ENCODE assay signal across 8 cellular contexts in the genomic region with DNA sequence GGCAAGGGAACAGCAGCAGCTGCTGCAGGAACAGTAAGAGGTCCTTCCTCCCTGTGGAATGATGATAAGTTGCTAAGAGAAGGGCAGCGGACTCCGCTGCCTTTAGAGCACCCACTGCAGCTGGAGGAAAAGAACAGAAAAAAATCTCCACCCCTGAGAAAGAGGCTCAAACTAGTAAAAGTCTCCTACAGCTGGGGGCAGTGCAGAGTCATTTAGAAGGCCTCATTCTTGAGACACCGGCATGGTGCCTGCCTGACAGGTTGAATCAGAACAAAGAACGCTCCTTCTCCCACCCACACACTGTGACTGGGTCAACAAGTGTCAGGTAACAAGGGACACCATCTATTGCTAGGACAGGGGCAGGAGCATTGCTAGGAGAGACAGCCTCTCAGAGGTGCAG.
A peak's percentile ranks its signal among the peaks of the same experiment; 100 is the strongest.
DNase-seq lines count a peak whose midpoint lies in the region; TF ChIP-seq lines count a peak whose summit lies in the region.

No MANE protein-coding gene starts in this region.

- H3K36me3 Mint-ChIP-seq in HFFc6 (ENCODE audit: low read depth) = no peaks in the 10 kb centered on the region
- H3K36me3 Mint-ChIP-seq in activated T-helper 2 cell treated with anti-CD3 and anti-CD28 coated beads, Interferon-gamma antibody, Interleukin-2, Interleukin-4, amounts not matched to agents 10 μg/mL and 5 μg/mL and 100 μg/mL, durations not matched to agents 14 hours and 24 hours and 36 hours (ENCODE audit: low read depth) = no peaks in the 10 kb centered on the region

- H2AK5ac ChIP-seq in mesendoderm (ENCODE audit: low read length) = no peak overlapping the region

- no peaks in the 10 kb centered on the region for H3K27me3 Mint-ChIP-seq in HFFc6 (ENCODE audit: insufficient read depth)
- H3K27me3 Mint-ChIP-seq in activated T-helper 2 cell treated with anti-CD3 and anti-CD28 coated beads, Interferon-gamma antibody, Interleukin-2, Interleukin-4, amounts not matched to agents 10 μg/mL and 5 μg/mL and 100 μg/mL, durations not matched to agents 14 hours and 24 hours and 36 hours (ENCODE audit: low read depth) = peaks cover 3% of the 10 kb centered on the region

- H4K8ac ChIP-seq in mesendoderm (ENCODE audit: low read depth, low read length) = no peak overlapping the region

- no peak overlapping the region for H2BK5ac ChIP-seq in mesendoderm (ENCODE audit: low read length)

- no peak overlapping the region for H3K4ac ChIP-seq in mesendoderm (ENCODE audit: low read depth, low read length)

- H3K4me3 Mint-ChIP-seq in HFFc6 = no peak overlapping the region
- no peak overlapping the region for H3K4me3 Mint-ChIP-seq in activated T-helper 2 cell treated with anti-CD3 and anti-CD28 coated beads, Interferon-gamma antibody, Interleukin-2, Interleukin-4, amounts not matched to agents 10 μg/mL and 5 μg/mL and 100 μg/mL, durations not matched to agents 14 hours and 24 hours and 36 hours (ENCODE audit: low read depth)

- DNase-seq in DMS79 (lab: John Stamatoyannopoulos, UW) (peak; percentile 4), HFFc6 (no peak), mesendoderm (peak; percentile 89), pons (ENCODE audit: low spot score) (no peak), NCI-H2171 (lab: John Stamatoyannopoulos, UW) (no peak), NCI-H2196 treated with DMSO at 0.1 percent for 48 hours (lab: John Stamatoyannopoulos, UW; ENCODE audit: unreplicated experiment) (no peak)
- no peak for DNase-seq in activated T-helper 2 cell treated with anti-CD3 and anti-CD28 coated beads, Interferon-gamma antibody, Interleukin-2, Interleukin-4, amounts not matched to agents 10 μg/mL and 5 μg/mL and 100 μg/mL, durations not matched to agents 14 hours and 24 hours and 36 hours (ENCODE audit: low spot score)

- H3K27ac Mint-ChIP-seq in HFFc6 = no peak overlapping the region
- H3K27ac Mint-ChIP-seq in activated T-helper 2 cell treated with anti-CD3 and anti-CD28 coated beads, Interferon-gamma antibody, Interleukin-2, Interleukin-4, amounts not matched to agents 10 μg/mL and 5 μg/mL and 100 μg/mL, durations not matched to agents 14 hours and 24 hours and 36 hours = no peak overlapping the region

- H3K56ac ChIP-seq in mesendoderm (ENCODE audit: low read length) = no peak overlapping the region

- H3K18ac ChIP-seq in mesendoderm (ENCODE audit: low read length) = no peak overlapping the region

- H3K27me3 ChIP-seq in mesendoderm (ENCODE audit: insufficient read depth, low read length, poor library complexity) = no peaks in the 10 kb centered on the region

- H3K4me2 ChIP-seq in mesendoderm (ENCODE audit: low read length) = no peak overlapping the region

- H4K5ac ChIP-seq in mesendoderm (ENCODE audit: low read length) = no peak overlapping the region

- H3K9me3 Mint-ChIP-seq in HFFc6 = no peaks in the 10 kb centered on the region
- no peaks in the 10 kb centered on the region for H3K9me3 Mint-ChIP-seq in activated T-helper 2 cell treated with anti-CD3 and anti-CD28 coated beads, Interferon-gamma antibody, Interleukin-2, Interleukin-4, amounts not matched to agents 10 μg/mL and 5 μg/mL and 100 μg/mL, durations not matched to agents 14 hours and 24 hours and 36 hours

- no peak overlapping the region for H3K9ac ChIP-seq in mesendoderm (ENCODE audit: low read length)

- no peak overlapping the region for H3K27ac ChIP-seq in VCaP
- H3K27ac ChIP-seq in mesendoderm (ENCODE audit: low read depth, low read length) = no peak overlapping the region

- H3K79me1 ChIP-seq in mesendoderm (ENCODE audit: low read length) = no peaks in the 10 kb centered on the region

- no peaks in the 10 kb centered on the region for H3K36me3 ChIP-seq in mesendoderm (ENCODE audit: control insufficient read depth, insufficient read depth, low read length)

- H3K4me3 ChIP-seq in mesendoderm (ENCODE audit: low read length) = no peak overlapping the region

- no peaks in the 10 kb centered on the region for H3K4me1 ChIP-seq in mesendoderm (ENCODE audit: control insufficient read depth, low read depth, low read length)

- intact Hi-C loops in activated T-helper 2 cell treated with anti-CD3 and anti-CD28 coated beads, Interferon-gamma antibody, Interleukin-2, Interleukin-4, amounts not matched to agents 10 μg/mL and 5 μg/mL and 100 μg/mL, durations not matched to agents 14 hours and 24 hours and 36 hours (cut with micrococcal nuclease) = no loop called here

- no peak overlapping the region for H2BK120ac ChIP-seq in mesendoderm (ENCODE audit: low read depth, low read length)

- peaks cover 23% of the 10 kb centered on the region for H3K4me1 Mint-ChIP-seq in HFFc6 (ENCODE audit: low read depth)
- H3K4me1 Mint-ChIP-seq in activated T-helper 2 cell treated with anti-CD3 and anti-CD28 coated beads, Interferon-gamma antibody, Interleukin-2, Interleukin-4, amounts not matched to agents 10 μg/mL and 5 μg/mL and 100 μg/mL, durations not matched to agents 14 hours and 24 hours and 36 hours (ENCODE audit: low read depth) = no peaks in the 10 kb centered on the region

- no peak overlapping the region for H3K23ac ChIP-seq in mesendoderm (ENCODE audit: low read length)

- H3K79me2 ChIP-seq in mesendoderm (ENCODE audit: control insufficient read depth, insufficient read depth, low read length) = no peaks in the 10 kb centered on the region

- no peak overlapping the region for H2BK15ac ChIP-seq in mesendoderm (replicated peaks; ENCODE audit: low read depth)

- TF ChIP-seq CTCF in HFFc6 (IDR thresholded peaks at IDR 0.05) (peak; percentile 58), VCaP (conservative IDR thresholded peaks at IDR 0.05) (peak; percentile 69)

- WGBS in mesendoderm (ENCODE audit: extremely low coverage, insufficient coverage, low lambda C conversion rate) = no CpG with 5 or more reads among the region's 4 CpGs

Comparison
In these comparisons a context has a peak if more than half of its experiments do, and no peak if none do; other contexts are left out.
1. DNase-seq: peak in DMS79 (single experiment) and mesendoderm (single experiment); none in HFFc6 (single experiment), pons (single experiment), NCI-H2171 (single experiment), activated T-helper 2 cell treated with anti-CD3 and anti-CD28 coated beads, Interferon-gamma antibody, Interleukin-2, Interleukin-4, amounts not matched to agents 10 μg/mL and 5 μg/mL and 100 μg/mL, durations not matched to agents 14 hours and 24 hours and 36 hours (single experiment) and NCI-H2196 treated with DMSO at 0.1 percent for 48 hours (single experiment).